ENCODE assay signal across 1 cellular context in genomic region chr16:21289789-21290188, GRCh38. TPM values are rescaled to one million over a fixed set of nuclear protein-coding genes. Genes with fewer than 3 reads are reported as not detected.
"Had no signal": no experiment of that assay in that cellular context is flagged by ENCODE, and none has a peak within 500 bp of the region (broad histone marks: within the 10 kb centered on the region; RNA-seq: fewer than 3 reads in every experiment).

No MANE protein-coding gene starts in this region.

RNA-seq across cellular contexts. Expression of gene CRYM, which starts 11.7 kb away (rescaled TPM):
- total RNA-seq: G401 had no signal

RNA-seq across cellular contexts. Expression of gene ANKS4B, which starts 56.3 kb away (rescaled TPM):
- total RNA-seq: G401 had no signal
